ENCODE assay signal across 1 cellular context in the genomic region with DNA sequence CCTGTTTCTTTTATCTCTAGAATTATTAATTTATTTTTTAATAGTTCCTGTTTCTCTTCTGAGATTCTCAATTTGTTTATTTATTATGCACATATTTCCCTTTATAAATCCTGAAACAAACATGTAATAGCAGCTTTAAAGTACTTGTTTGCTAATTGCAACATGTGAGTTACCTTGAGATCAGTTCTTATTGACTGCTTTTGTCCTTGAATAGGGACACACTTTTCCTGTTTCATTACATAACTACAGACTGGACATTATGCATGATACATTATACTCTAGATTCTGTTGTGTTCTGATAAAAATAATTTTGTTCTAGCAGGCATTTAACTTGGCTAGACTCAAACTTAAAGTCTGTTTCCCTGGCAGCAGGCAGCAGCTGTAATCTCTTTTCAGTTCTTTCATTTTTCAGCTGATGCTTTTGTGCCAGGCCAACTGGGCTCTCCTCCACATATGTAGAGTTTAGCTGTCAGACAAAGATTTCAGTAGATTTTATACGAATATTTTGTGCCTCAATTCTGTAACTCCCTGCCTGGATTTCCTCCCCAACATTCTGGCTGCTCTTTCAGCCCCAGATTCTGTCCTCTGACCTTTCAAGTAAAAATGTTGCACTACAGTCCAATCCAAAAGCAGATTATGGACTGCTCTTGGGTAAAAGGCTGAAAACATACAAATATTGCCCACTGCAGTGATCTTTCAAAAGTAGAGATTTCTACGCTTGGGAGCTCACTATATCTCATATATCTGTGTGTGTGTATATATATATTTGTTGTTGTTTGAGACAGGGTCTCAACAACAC.
TF ChIP-seq lines count a peak whose summit lies in the region.

No MANE protein-coding gene starts in this region.

TF ChIP-seq in HepG2, 621 proteins besides CTCF, POLR2A, EP300 and RAD21 (continued from another document and continues in another):
- TF ChIP-seq MLX (CRISPR knock-in tag; IDR thresholded peaks at IDR 0.05) (peak; percentile 79; the same call in 1 of the 2 replicates), ZFYVE20 (CRISPR knock-in tag; IDR thresholded peaks at IDR 0.05; ENCODE audit: borderline replicate concordance, low read depth) (no peak), ZSCAN21 (CRISPR knock-in tag; IDR thresholded peaks at IDR 0.05; ENCODE audit: borderline replicate concordance) (no peak), PHF5A (CRISPR knock-in tag; IDR thresholded peaks at IDR 0.05; ENCODE audit: low read depth, unreplicated experiment) (no peak), IRF1 (CRISPR knock-in tag; IDR thresholded peaks at IDR 0.05; ENCODE audit: low read depth) (no peak), LCORL (IDR thresholded peaks at IDR 0.05) (no peak), LCORL (CRISPR knock-in tag; IDR thresholded peaks at IDR 0.05) (0 out of 2 replicates have a peak, but pooled peaks have one; percentile 17), KAT7 (CRISPR knock-in tag; IDR thresholded peaks at IDR 0.05; ENCODE audit: borderline replicate concordance) (0 out of 2 replicates have a peak, but pooled peaks have one; percentile 30), NFIC (IDR thresholded peaks at IDR 0.05; ENCODE audit: low read length) (peak; percentile 89), HOXA3 (CRISPR knock-in tag; IDR thresholded peaks at IDR 0.05) (no peak), ZNF75D (CRISPR knock-in tag; IDR thresholded peaks at IDR 0.05; ENCODE audit: borderline replicate concordance) (no peak), ZNF30 (CRISPR knock-in tag; IDR thresholded peaks at IDR 0.05) (no peak), MED13 (CRISPR knock-in tag; IDR thresholded peaks at IDR 0.05) (no peak), FOXC1 (CRISPR knock-in tag; IDR thresholded peaks at IDR 0.05; ENCODE audit: borderline replicate concordance) (no peak), E2F5 (CRISPR knock-in tag; conservative IDR thresholded peaks at IDR 0.05) (no peak), ZNF3 (CRISPR knock-in tag; IDR thresholded peaks at IDR 0.05) (peak; percentile 63; the same call in 1 of the 2 replicates), KMT2B (CRISPR knock-in tag; IDR thresholded peaks at IDR 0.05) (no peak), ZNF329 (CRISPR knock-in tag; IDR thresholded peaks at IDR 0.05; ENCODE audit: low read depth) (no peak), SMC3 (IDR thresholded peaks at IDR 0.05; ENCODE audit: low read length) (no peak), ZNF567 (CRISPR knock-in tag; IDR thresholded peaks at IDR 0.05; ENCODE audit: borderline replicate concordance) (no peak), NCOA1 (CRISPR knock-in tag; IDR thresholded peaks at IDR 0.05) (no peak), SIN3A (IDR thresholded peaks at IDR 0.05; ENCODE audit: borderline replicate concordance, low read depth, low read length) (no peak), CEBPG (CRISPR knock-in tag; IDR thresholded peaks at IDR 0.05) (peak; percentile 85), ZNF614 (CRISPR knock-in tag; IDR thresholded peaks at IDR 0.05; ENCODE audit: borderline replicate concordance) (peak; percentile 43; the same call in 1 of the 2 replicates), ZNF432 (CRISPR knock-in tag; IDR thresholded peaks at IDR 0.05; ENCODE audit: borderline replicate concordance) (no peak), ATRX (CRISPR knock-in tag; IDR thresholded peaks at IDR 0.05; ENCODE audit: borderline replicate concordance) (no peak), SKI (IDR thresholded peaks at IDR 0.05; ENCODE audit: partially characterized antibody) (peak; percentile 50), MTERF4 (CRISPR knock-in tag; IDR thresholded peaks at IDR 0.05) (no peak), HMG20A (CRISPR knock-in tag; IDR thresholded peaks at IDR 0.05; ENCODE audit: borderline replicate concordance) (peak; percentile 97), GTF3A (CRISPR knock-in tag; conservative IDR thresholded peaks at IDR 0.05) (no peak), AKAP8 (CRISPR knock-in tag; IDR thresholded peaks at IDR 0.05) (no peak), MEF2D (CRISPR knock-in tag; IDR thresholded peaks at IDR 0.05) (no peak; the same call in 1 of the 2 replicates), ZNF121 (CRISPR knock-in tag; IDR thresholded peaks at IDR 0.05) (peak; percentile 95), SP4 (CRISPR knock-in tag; IDR thresholded peaks at IDR 0.05) (no peak), SKIL (CRISPR knock-in tag; IDR thresholded peaks at IDR 0.05; ENCODE audit: borderline replicate concordance) (peak; percentile 41; the same call in 1 of the 2 replicates), NFIB (CRISPR knock-in tag; IDR thresholded peaks at IDR 0.05; ENCODE audit: borderline replicate concordance) (no peak)
- TF ChIP-seq, protein P1, sequence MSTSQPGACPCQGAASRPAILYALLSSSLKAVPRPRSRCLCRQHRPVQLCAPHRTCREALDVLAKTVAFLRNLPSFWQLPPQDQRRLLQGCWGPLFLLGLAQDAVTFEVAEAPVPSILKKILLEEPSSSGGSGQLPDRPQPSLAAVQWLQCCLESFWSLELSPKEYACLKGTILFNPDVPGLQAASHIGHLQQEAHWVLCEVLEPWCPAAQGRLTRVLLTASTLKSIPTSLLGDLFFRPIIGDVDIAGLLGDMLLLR (CRISPR knock-in tag; IDR thresholded peaks at IDR 0.05), result no peak
- TF ChIP-seq, protein P2, sequence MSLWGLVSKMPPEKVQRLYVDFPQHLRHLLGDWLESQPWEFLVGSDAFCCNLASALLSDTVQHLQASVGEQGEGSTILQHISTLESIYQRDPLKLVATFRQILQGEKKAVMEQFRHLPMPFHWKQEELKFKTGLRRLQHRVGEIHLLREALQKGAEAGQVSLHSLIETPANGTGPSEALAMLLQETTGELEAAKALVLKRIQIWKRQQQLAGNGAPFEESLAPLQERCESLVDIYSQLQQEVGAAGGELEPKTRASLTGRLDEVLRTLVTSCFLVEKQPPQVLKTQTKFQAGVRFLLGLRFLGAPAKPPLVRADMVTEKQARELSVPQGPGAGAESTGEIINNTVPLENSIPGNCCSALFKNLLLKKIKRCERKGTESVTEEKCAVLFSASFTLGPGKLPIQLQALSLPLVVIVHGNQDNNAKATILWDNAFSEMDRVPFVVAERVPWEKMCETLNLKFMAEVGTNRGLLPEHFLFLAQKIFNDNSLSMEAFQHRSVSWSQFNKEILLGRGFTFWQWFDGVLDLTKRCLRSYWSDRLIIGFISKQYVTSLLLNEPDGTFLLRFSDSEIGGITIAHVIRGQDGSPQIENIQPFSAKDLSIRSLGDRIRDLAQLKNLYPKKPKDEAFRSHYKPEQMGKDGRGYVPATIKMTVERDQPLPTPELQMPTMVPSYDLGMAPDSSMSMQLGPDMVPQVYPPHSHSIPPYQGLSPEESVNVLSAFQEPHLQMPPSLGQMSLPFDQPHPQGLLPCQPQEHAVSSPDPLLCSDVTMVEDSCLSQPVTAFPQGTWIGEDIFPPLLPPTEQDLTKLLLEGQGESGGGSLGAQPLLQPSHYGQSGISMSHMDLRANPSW (CRISPR knock-in tag; IDR thresholded peaks at IDR 0.05; ENCODE audit: borderline replicate concordance), result no peak
- TF ChIP-seq, protein P3, sequence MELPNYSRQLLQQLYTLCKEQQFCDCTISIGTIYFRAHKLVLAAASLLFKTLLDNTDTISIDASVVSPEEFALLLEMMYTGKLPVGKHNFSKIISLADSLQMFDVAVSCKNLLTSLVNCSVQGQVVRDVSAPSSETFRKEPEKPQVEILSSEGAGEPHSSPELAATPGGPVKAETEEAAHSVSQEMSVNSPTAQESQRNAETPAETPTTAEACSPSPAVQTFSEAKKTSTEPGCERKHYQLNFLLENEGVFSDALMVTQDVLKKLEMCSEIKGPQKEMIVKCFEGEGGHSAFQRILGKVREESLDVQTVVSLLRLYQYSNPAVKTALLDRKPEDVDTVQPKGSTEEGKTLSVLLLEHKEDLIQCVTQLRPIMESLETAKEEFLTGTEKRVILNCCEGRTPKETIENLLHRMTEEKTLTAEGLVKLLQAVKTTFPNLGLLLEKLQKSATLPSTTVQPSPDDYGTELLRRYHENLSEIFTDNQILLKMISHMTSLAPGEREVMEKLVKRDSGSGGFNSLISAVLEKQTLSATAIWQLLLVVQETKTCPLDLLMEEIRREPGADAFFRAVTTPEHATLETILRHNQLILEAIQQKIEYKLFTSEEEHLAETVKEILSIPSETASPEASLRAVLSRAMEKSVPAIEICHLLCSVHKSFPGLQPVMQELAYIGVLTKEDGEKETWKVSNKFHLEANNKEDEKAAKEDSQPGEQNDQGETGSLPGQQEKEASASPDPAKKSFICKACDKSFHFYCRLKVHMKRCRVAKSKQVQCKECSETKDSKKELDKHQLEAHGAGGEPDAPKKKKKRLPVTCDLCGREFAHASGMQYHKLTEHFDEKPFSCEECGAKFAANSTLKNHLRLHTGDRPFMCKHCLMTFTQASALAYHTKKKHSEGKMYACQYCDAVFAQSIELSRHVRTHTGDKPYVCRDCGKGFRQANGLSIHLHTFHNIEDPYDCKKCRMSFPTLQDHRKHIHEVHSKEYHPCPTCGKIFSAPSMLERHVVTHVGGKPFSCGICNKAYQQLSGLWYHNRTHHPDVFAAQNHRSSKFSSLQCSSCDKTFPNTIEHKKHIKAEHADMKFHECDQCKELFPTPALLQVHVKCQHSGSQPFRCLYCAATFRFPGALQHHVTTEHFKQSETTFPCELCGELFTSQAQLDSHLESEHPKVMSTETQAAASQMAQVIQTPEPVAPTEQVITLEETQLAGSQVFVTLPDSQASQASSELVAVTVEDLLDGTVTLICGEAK (IDR thresholded peaks at IDR 0.05), result no peak
- TF ChIP-seq, protein P3 (CRISPR knock-in tag; IDR thresholded peaks at IDR 0.05), result no peak
- TF ChIP-seq, protein P4, sequence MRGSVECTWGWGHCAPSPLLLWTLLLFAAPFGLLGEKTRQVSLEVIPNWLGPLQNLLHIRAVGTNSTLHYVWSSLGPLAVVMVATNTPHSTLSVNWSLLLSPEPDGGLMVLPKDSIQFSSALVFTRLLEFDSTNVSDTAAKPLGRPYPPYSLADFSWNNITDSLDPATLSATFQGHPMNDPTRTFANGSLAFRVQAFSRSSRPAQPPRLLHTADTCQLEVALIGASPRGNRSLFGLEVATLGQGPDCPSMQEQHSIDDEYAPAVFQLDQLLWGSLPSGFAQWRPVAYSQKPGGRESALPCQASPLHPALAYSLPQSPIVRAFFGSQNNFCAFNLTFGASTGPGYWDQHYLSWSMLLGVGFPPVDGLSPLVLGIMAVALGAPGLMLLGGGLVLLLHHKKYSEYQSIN (CRISPR knock-in tag; IDR thresholded peaks at IDR 0.05; ENCODE audit: borderline replicate concordance), result no peak
